Comparison of ENCODE assay signal across 8 cellular contexts in genomic region chr17:3964203-3965122, GRCh38. TPM values are rescaled to one million over a fixed set of nuclear protein-coding genes. Genes with fewer than 3 reads are reported as not detected.
DNase-seq lines count a peak whose midpoint lies in the region; ATAC-seq and TF ChIP-seq lines count a peak whose summit lies in the region.

ATP2A3 (minus strand) TSS chr17:3964437; CDS start chr17:3964291, 146 bp downstream.

- peak; percentile 46 for ATAC-seq in HG02588 (IDR thresholded peaks at IDR 0.05; ENCODE audit: unreplicated experiment)
- peak; percentile 63 for ATAC-seq in left ventricle myocardium superior

- DNase-seq in GM12865 (ENCODE audit: low read depth) (peak; percentile 80), RPMI7951 (ENCODE audit: low read depth) (peak; percentile 18), left ventricle myocardium superior (peak; percentile 59), NCI-H524 treated with DMSO at 0.1 percent for 48 hours (lab: John Stamatoyannopoulos, UW) (no peak), AG08395 (ENCODE audit: low spot score) (no peak)
- peak; percentile 60 for DNase-seq in activated gamma-delta T cell treated with anti-CD3 and anti-CD28 coated beads, Interleukin-2, amount 50 U/mL, for 16 hours (ENCODE audit: low read depth)
- DNase-seq in stimulated activated CD4-positive, alpha-beta T cell treated with anti-CD3 and anti-CD28 coated beads, Interleukin-12 subunit alpha, Interleukin-12 subunit beta, amount 100 ng/mL, for 24 hours (ENCODE audit: low read depth in 2 of 2) = peak; percentile 37 to 59

- no peak for TF ChIP-seq CTCF in GM12865 (IDR thresholded peaks at IDR 0.05; ENCODE audit: insufficient read depth, low read depth, low read length, missing control alignments)

- intact Hi-C loops in left ventricle myocardium superior (cut with micrococcal nuclease) = no loop called here

- H3K4me3 ChIP-seq in GM12865 (ENCODE audit: low read depth, low read length) = peak within 1 kb of the TSS; percentile 92

RNA-seq across cellular contexts. Expression of gene ATP2A3, which starts in this region (rescaled TPM):
- total RNA-seq in RPMI7951 (2014; rRNA removed; shearing (Covaris generic)) = 0.59 and 0.96 TPM in 2 replicates
- 5.8 TPM for total RNA-seq in left ventricle myocardium superior

Comparison
In these comparisons a context has a peak if more than half of its experiments do, and no peak if none do; other contexts are left out.
1. Peak in DNase-seq in RPMI7951; RNA of the gene not detected or under 1 TPM.
2. DNase-seq: peak in GM12865 (single experiment), activated gamma-delta T cell treated with anti-CD3 and anti-CD28 coated beads, Interleukin-2, amount 50 U/mL, for 16 hours (single experiment), left ventricle myocardium superior (single experiment) and stimulated activated CD4-positive, alpha-beta T cell treated with anti-CD3 and anti-CD28 coated beads, Interleukin-12 subunit alpha, Interleukin-12 subunit beta, amount 100 ng/mL, for 24 hours (2 of 2); none in NCI-H524 treated with DMSO at 0.1 percent for 48 hours (single experiment) and AG08395 (single experiment).